10 cellular contexts compared by ENCODE assay signal in the genomic region with DNA sequence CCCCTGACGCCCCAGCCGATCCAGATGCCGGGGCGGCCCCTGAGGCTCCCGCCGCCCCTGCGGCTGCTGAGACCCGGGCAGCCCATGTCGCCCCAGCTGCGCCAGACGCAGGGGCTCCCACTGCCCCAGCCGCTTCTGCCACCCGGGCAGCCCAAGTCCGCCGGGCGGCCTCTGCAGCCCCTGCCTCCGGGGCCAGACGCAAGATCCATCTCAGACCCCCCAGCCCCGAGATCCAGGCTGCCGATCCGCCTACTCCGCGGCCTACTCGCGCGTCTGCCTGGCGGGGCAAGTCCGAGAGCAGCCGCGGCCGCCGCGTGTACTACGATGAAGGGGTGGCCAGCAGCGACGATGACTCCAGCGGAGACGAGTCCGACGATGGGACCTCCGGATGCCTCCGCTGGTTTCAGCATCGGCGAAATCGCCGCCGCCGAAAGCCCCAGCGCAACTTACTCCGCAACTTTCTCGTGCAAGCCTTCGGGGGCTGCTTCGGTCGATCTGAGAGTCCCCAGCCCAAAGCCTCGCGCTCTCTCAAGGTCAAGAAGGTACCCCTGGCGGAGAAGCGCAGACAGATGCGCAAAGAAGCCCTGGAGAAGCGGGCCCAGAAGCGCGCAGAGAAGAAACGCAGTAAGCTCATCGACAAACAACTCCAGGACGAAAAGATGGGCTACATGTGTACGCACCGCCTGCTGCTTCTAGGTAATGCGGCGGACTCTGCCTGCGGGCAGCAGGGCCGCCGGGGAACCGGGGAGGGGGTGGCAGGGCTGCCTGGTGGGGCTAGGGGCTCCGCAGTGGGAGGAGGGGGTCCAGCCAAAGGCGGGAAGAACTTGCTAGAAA. TPM values are rescaled to one million over a fixed set of nuclear protein-coding genes. Genes with fewer than 3 reads are reported as not detected.
DNase-seq lines count a peak whose midpoint lies in the region; ATAC-seq, FAIRE-seq and TF ChIP-seq lines count a peak whose summit lies in the region.
"Had no signal": no experiment of that assay in that cellular context is flagged by ENCODE, and none has a peak within 500 bp of the region (broad histone marks: within the 10 kb centered on the region; RNA-seq: fewer than 3 reads in every experiment).

No MANE protein-coding gene starts in this region.

- peak overlapping the region; percentile 42 to 73 (median 64) for H3K4me3 Mint-ChIP-seq in naive thymus-derived CD8-positive, alpha-beta T cell

- CTCF ChIA-PET in AG04449 (lab: Yijun Ruan, JAX) = interaction anchor here (0.8 to 1.4 kb wide), 2 partner anchors 15 kb away, joined by 3 read pairs; no protein-coding TSS in a partner anchor

- FAIRE-seq in HTR-8/SVneo (lab: Jason Lieb, UNC) = peak; percentile 9

- DNase-seq in AG04449 (ENCODE audit: low read depth, low spot score) = no peak
- DNase-seq in HTR-8/SVneo (ENCODE audit: insufficient read length, low spot score) = no peak
- DNase-seq in ecto neural progenitor cell (ENCODE audit: low spot score) = peak; percentile 56
- DNase-seq in naive thymus-derived CD8-positive, alpha-beta T cell = no peak
- DNase-seq in pons (ENCODE audit: low spot score) = no peak
- no peak for DNase-seq in activated CD4-positive, CD25-positive, alpha-beta regulatory T cell treated with anti-CD3 and anti-CD28 coated beads, Interleukin-2, amount 50 U/mL, for 72 hours
- DNase-seq in activated gamma-delta T cell (lab: John Stamatoyannopoulos, UW) = no peak
- DNase-seq in NCI-H2107 (lab: John Stamatoyannopoulos, UW) = no peak
- DNase-seq: activated CD4-positive, alpha-beta T cell treated with anti-CD3 and anti-CD28 coated beads for 1 hour had no signal

- H3K4me3 ChIP-seq in AG04449 (ENCODE audit: low read depth, low read length) = peak overlapping the region; percentile 30

- no peak for ATAC-seq in naive thymus-derived CD8-positive, alpha-beta T cell

- H3K9me3 Mint-ChIP-seq in naive thymus-derived CD8-positive, alpha-beta T cell = no peaks in the 10 kb centered on the region

- H3K36me3 Mint-ChIP-seq in naive thymus-derived CD8-positive, alpha-beta T cell = no peaks in the 10 kb centered on the region

- H3K27me3 Mint-ChIP-seq in naive thymus-derived CD8-positive, alpha-beta T cell = peaks cover 11 to 82% (median 40%) of the 10 kb centered on the region in 5 donors

- peaks cover 13 to 38% (median 25%) of the 10 kb centered on the region in 4 donors for H3K4me1 Mint-ChIP-seq in naive thymus-derived CD8-positive, alpha-beta T cell

- peak overlapping the region in 1 of 10 donors; percentile 78 for H3K27ac Mint-ChIP-seq in naive thymus-derived CD8-positive, alpha-beta T cell

- POLR2A ChIA-PET in AG04449 (lab: Yijun Ruan, JAX) = no interaction called here
- POLR2A ChIA-PET in naive thymus-derived CD8-positive, alpha-beta T cell (lab: Charles Lee) = interaction anchor here (2.0 kb wide), 1 partner anchor 11 kb away, joined by 5 read pairs; no protein-coding TSS in a partner anchor

- TF ChIP-seq CTCF in AG04449 (IDR thresholded peaks at IDR 0.05; ENCODE audit: insufficient read depth, low read length, missing control alignments) = no peak

RNA-seq across cellular contexts. Expression of gene GNAS, which starts 2.3 kb away (rescaled TPM):
- 100 to 1,000 TPM; 695 to 756 TPM for total RNA-seq in naive thymus-derived CD8-positive, alpha-beta T cell
- polyA plus RNA-seq in naive thymus-derived CD8-positive, alpha-beta T cell = 100 to 1,000 TPM; 155 to 247 (median 169) TPM

RNA-seq across cellular contexts. Expression of gene GNAS-AS1, which starts 4.2 kb away (rescaled TPM):
- 1 to 10 TPM; 1.3 TPM for total RNA-seq in naive thymus-derived CD8-positive, alpha-beta T cell
- polyA plus RNA-seq in naive thymus-derived CD8-positive, alpha-beta T cell = under 1 TPM in 1 of 3 donors, not detected in 2; 0.14 TPM
- total RNA-seq: myocyte had no signal
